Comparison of ENCODE assay signal across 1 cellular context in the genomic region with DNA sequence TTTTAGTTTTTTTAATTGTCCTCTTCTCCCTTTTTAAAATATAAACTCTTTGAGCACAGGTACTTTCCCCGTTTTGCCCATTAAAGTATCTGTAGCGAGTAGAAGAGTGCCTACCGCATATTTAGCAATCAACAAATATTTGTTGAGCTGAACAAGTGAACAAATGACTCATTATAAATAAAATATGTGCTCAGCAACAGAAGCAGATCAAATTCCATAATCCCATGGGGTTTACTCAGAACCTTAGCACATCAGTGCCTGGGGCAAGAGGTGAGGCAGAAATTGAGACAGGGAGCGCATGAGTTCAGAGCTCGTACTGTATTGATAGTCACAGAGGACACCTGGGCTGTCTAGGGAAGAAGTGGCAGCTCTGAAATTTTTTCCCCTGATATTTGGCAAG.
TF ChIP-seq lines count a peak whose summit lies in the region.

No MANE protein-coding gene starts in this region.

TF ChIP-seq in HepG2, 621 proteins besides CTCF, POLR2A, EP300 and RAD21 (continued from another document and continues in another):
- TF ChIP-seq, protein P1, sequence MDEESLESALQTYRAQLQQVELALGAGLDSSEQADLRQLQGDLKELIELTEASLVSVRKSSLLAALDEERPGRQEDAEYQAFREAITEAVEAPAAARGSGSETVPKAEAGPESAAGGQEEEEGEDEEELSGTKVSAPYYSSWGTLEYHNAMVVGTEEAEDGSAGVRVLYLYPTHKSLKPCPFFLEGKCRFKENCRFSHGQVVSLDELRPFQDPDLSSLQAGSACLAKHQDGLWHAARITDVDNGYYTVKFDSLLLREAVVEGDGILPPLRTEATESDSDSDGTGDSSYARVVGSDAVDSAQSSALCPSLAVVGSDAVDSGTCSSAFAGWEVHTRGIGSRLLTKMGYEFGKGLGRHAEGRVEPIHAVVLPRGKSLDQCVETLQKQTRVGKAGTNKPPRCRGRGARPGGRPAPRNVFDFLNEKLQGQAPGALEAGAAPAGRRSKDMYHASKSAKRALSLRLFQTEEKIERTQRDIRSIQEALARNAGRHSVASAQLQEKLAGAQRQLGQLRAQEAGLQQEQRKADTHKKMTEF (CRISPR knock-in tag; IDR thresholded peaks at IDR 0.05) = 0 out of 2 replicates have a peak, but pooled peaks have one; percentile 44
- TF ChIP-seq NFKBIZ (CRISPR knock-in tag; IDR thresholded peaks at IDR 0.05) (0 out of 2 replicates have a peak, but pooled peaks have one; percentile 47), HOXD1 (CRISPR knock-in tag; IDR thresholded peaks at IDR 0.05) (no peak), JUND (CRISPR knock-in tag; IDR thresholded peaks at IDR 0.05) (no peak), ZNF713 (CRISPR knock-in tag; IDR thresholded peaks at IDR 0.05) (no peak), ZNF317 (CRISPR knock-in tag; IDR thresholded peaks at IDR 0.05) (no peak), ZNF780A (CRISPR knock-in tag; IDR thresholded peaks at IDR 0.05) (no peak), RARA (CRISPR knock-in tag; IDR thresholded peaks at IDR 0.05) (peak; percentile 58), RFXANK (CRISPR knock-in tag; IDR thresholded peaks at IDR 0.05) (no peak), NR2F6 (IDR thresholded peaks at IDR 0.05) (0 out of 2 replicates have a peak, but pooled peaks have one; percentile 14), NR2F6 (CRISPR knock-in tag; IDR thresholded peaks at IDR 0.05) (0 out of 2 replicates have a peak, but pooled peaks have one; percentile 36), U2AF2 (IDR thresholded peaks at IDR 0.05; ENCODE audit: low read depth, low read length) (no peak), TOPORS (CRISPR knock-in tag; IDR thresholded peaks at IDR 0.05) (no peak), KAT2B (IDR thresholded peaks at IDR 0.05; ENCODE audit: borderline replicate concordance, low read depth, low read length) (no peak), JARID2 (CRISPR knock-in tag; IDR thresholded peaks at IDR 0.05; ENCODE audit: insufficient replicate concordance) (no peak), SP1 (IDR thresholded peaks at IDR 0.05) (no peak), SP1 (CRISPR knock-in tag; IDR thresholded peaks at IDR 0.05) (no peak), ESRRA (CRISPR knock-in tag; IDR thresholded peaks at IDR 0.05; ENCODE audit: low read depth) (no peak), ZNF772 (CRISPR knock-in tag; IDR thresholded peaks at IDR 0.05) (no peak), ZNF251 (CRISPR knock-in tag; IDR thresholded peaks at IDR 0.05) (no peak), RXRB (CRISPR knock-in tag; IDR thresholded peaks at IDR 0.05; ENCODE audit: borderline replicate concordance) (peak; percentile 34; the same call in 1 of the 2 replicates), GATAD2A (CRISPR knock-in tag; IDR thresholded peaks at IDR 0.05) (peak; percentile 76), MIXL1 (CRISPR knock-in tag; IDR thresholded peaks at IDR 0.05) (0 out of 2 replicates have a peak, but pooled peaks have one; percentile 49), DMAP1 (CRISPR knock-in tag; IDR thresholded peaks at IDR 0.05) (no peak), ZNF350 (CRISPR knock-in tag; IDR thresholded peaks at IDR 0.05; ENCODE audit: borderline replicate concordance, low read depth) (no peak), SP5 (CRISPR knock-in tag; IDR thresholded peaks at IDR 0.05; ENCODE audit: borderline replicate concordance, low read depth) (no peak), HES4 (CRISPR knock-in tag; IDR thresholded peaks at IDR 0.05; ENCODE audit: borderline replicate concordance) (no peak), ATF7 (IDR thresholded peaks at IDR 0.05) (no peak), ATF7 (CRISPR knock-in tag; IDR thresholded peaks at IDR 0.05) (no peak), ZNF737 (CRISPR knock-in tag; IDR thresholded peaks at IDR 0.05; ENCODE audit: borderline replicate concordance) (no peak), ZNF3 (CRISPR knock-in tag; IDR thresholded peaks at IDR 0.05) (peak; percentile 34; the same call in 1 of the 2 replicates), ZNF44 (CRISPR knock-in tag; IDR thresholded peaks at IDR 0.05) (no peak), SOX5 (CRISPR knock-in tag; IDR thresholded peaks at IDR 0.05; ENCODE audit: borderline replicate concordance) (peak; percentile 60; the same call in 1 of the 2 replicates), HMGA1 (CRISPR knock-in tag; conservative IDR thresholded peaks at IDR 0.05) (no peak), SIX1 (CRISPR knock-in tag; IDR thresholded peaks at IDR 0.05; ENCODE audit: borderline replicate concordance) (peak; percentile 46; the same call in 1 of the 2 replicates), ZMYM2 (CRISPR knock-in tag; IDR thresholded peaks at IDR 0.05) (no peak), YY1 (IDR thresholded peaks at IDR 0.05; ENCODE audit: insufficient read depth, insufficient replicate concordance, low read depth, low read length) (no peak), ZSCAN20 (CRISPR knock-in tag; IDR thresholded peaks at IDR 0.05; ENCODE audit: borderline replicate concordance) (no peak), HMG20A (CRISPR knock-in tag; IDR thresholded peaks at IDR 0.05; ENCODE audit: borderline replicate concordance) (peak; percentile 78; the same call in 1 of the 2 replicates), BCL6 (CRISPR knock-in tag; IDR thresholded peaks at IDR 0.05) (peak; percentile 51), ARNT (IDR thresholded peaks at IDR 0.05) (no peak)
- TF ChIP-seq, protein P2, sequence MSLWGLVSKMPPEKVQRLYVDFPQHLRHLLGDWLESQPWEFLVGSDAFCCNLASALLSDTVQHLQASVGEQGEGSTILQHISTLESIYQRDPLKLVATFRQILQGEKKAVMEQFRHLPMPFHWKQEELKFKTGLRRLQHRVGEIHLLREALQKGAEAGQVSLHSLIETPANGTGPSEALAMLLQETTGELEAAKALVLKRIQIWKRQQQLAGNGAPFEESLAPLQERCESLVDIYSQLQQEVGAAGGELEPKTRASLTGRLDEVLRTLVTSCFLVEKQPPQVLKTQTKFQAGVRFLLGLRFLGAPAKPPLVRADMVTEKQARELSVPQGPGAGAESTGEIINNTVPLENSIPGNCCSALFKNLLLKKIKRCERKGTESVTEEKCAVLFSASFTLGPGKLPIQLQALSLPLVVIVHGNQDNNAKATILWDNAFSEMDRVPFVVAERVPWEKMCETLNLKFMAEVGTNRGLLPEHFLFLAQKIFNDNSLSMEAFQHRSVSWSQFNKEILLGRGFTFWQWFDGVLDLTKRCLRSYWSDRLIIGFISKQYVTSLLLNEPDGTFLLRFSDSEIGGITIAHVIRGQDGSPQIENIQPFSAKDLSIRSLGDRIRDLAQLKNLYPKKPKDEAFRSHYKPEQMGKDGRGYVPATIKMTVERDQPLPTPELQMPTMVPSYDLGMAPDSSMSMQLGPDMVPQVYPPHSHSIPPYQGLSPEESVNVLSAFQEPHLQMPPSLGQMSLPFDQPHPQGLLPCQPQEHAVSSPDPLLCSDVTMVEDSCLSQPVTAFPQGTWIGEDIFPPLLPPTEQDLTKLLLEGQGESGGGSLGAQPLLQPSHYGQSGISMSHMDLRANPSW (CRISPR knock-in tag; IDR thresholded peaks at IDR 0.05; ENCODE audit: borderline replicate concordance) = no peak
- TF ChIP-seq, protein P3, sequence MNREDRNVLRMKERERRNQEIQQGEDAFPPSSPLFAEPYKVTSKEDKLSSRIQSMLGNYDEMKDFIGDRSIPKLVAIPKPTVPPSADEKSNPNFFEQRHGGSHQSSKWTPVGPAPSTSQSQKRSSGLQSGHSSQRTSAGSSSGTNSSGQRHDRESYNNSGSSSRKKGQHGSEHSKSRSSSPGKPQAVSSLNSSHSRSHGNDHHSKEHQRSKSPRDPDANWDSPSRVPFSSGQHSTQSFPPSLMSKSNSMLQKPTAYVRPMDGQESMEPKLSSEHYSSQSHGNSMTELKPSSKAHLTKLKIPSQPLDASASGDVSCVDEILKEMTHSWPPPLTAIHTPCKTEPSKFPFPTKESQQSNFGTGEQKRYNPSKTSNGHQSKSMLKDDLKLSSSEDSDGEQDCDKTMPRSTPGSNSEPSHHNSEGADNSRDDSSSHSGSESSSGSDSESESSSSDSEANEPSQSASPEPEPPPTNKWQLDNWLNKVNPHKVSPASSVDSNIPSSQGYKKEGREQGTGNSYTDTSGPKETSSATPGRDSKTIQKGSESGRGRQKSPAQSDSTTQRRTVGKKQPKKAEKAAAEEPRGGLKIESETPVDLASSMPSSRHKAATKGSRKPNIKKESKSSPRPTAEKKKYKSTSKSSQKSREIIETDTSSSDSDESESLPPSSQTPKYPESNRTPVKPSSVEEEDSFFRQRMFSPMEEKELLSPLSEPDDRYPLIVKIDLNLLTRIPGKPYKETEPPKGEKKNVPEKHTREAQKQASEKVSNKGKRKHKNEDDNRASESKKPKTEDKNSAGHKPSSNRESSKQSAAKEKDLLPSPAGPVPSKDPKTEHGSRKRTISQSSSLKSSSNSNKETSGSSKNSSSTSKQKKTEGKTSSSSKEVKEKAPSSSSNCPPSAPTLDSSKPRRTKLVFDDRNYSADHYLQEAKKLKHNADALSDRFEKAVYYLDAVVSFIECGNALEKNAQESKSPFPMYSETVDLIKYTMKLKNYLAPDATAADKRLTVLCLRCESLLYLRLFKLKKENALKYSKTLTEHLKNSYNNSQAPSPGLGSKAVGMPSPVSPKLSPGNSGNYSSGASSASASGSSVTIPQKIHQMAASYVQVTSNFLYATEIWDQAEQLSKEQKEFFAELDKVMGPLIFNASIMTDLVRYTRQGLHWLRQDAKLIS (CRISPR knock-in tag; IDR thresholded peaks at IDR 0.05) = no peak
- TF ChIP-seq, protein P4, sequence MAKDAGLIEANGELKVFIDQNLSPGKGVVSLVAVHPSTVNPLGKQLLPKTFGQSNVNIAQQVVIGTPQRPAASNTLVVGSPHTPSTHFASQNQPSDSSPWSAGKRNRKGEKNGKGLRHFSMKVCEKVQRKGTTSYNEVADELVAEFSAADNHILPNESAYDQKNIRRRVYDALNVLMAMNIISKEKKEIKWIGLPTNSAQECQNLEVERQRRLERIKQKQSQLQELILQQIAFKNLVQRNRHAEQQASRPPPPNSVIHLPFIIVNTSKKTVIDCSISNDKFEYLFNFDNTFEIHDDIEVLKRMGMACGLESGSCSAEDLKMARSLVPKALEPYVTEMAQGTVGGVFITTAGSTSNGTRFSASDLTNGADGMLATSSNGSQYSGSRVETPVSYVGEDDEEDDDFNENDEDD (CRISPR knock-in tag; IDR thresholded peaks at IDR 0.05; ENCODE audit: borderline replicate concordance) = no peak
- TF ChIP-seq, protein P5, sequence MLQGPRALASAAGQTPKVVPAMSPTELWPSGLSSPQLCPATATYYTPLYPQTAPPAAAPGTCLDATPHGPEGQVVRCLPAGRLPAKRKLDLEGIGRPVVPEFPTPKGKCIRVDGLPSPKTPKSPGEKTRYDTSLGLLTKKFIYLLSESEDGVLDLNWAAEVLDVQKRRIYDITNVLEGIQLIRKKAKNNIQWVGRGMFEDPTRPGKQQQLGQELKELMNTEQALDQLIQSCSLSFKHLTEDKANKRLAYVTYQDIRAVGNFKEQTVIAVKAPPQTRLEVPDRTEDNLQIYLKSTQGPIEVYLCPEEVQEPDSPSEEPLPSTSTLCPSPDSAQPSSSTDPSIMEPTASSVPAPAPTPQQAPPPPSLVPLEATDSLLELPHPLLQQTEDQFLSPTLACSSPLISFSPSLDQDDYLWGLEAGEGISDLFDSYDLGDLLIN (CRISPR knock-in tag; IDR thresholded peaks at IDR 0.05; ENCODE audit: borderline replicate concordance) = no peak
- TF ChIP-seq, protein P6, sequence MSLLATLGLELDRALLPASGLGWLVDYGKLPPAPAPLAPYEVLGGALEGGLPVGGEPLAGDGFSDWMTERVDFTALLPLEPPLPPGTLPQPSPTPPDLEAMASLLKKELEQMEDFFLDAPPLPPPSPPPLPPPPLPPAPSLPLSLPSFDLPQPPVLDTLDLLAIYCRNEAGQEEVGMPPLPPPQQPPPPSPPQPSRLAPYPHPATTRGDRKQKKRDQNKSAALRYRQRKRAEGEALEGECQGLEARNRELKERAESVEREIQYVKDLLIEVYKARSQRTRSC (CRISPR knock-in tag; IDR thresholded peaks at IDR 0.05; ENCODE audit: low read depth) = no peak
- TF ChIP-seq, protein P7, sequence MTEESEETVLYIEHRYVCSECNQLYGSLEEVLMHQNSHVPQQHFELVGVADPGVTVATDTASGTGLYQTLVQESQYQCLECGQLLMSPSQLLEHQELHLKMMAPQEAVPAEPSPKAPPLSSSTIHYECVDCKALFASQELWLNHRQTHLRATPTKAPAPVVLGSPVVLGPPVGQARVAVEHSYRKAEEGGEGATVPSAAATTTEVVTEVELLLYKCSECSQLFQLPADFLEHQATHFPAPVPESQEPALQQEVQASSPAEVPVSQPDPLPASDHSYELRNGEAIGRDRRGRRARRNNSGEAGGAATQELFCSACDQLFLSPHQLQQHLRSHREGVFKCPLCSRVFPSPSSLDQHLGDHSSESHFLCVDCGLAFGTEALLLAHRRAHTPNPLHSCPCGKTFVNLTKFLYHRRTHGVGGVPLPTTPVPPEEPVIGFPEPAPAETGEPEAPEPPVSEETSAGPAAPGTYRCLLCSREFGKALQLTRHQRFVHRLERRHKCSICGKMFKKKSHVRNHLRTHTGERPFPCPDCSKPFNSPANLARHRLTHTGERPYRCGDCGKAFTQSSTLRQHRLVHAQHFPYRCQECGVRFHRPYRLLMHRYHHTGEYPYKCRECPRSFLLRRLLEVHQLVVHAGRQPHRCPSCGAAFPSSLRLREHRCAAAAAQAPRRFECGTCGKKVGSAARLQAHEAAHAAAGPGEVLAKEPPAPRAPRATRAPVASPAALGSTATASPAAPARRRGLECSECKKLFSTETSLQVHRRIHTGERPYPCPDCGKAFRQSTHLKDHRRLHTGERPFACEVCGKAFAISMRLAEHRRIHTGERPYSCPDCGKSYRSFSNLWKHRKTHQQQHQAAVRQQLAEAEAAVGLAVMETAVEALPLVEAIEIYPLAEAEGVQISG (CRISPR knock-in tag; IDR thresholded peaks at IDR 0.05) = no peak
- TF ChIP-seq, protein P8, sequence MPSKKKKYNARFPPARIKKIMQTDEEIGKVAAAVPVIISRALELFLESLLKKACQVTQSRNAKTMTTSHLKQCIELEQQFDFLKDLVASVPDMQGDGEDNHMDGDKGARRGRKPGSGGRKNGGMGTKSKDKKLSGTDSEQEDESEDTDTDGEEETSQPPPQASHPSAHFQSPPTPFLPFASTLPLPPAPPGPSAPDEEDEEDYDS (CRISPR knock-in tag; IDR thresholded peaks at IDR 0.05) = no peak
- TF ChIP-seq, protein P9, sequence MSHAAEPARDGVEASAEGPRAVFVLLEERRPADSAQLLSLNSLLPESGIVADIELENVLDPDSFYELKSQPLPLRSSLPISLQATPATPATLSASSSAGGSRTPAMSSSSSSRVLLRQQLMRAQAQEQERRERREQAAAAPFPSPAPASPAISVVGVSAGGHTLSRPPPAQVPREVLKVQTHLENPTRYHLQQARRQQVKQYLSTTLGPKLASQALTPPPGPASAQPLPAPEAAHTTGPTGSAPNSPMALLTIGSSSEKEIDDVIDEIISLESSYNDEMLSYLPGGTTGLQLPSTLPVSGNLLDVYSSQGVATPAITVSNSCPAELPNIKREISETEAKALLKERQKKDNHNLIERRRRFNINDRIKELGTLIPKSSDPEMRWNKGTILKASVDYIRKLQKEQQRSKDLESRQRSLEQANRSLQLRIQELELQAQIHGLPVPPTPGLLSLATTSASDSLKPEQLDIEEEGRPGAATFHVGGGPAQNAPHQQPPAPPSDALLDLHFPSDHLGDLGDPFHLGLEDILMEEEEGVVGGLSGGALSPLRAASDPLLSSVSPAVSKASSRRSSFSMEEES (CRISPR knock-in tag; IDR thresholded peaks at IDR 0.05) = no peak
- TF ChIP-seq, protein P10, sequence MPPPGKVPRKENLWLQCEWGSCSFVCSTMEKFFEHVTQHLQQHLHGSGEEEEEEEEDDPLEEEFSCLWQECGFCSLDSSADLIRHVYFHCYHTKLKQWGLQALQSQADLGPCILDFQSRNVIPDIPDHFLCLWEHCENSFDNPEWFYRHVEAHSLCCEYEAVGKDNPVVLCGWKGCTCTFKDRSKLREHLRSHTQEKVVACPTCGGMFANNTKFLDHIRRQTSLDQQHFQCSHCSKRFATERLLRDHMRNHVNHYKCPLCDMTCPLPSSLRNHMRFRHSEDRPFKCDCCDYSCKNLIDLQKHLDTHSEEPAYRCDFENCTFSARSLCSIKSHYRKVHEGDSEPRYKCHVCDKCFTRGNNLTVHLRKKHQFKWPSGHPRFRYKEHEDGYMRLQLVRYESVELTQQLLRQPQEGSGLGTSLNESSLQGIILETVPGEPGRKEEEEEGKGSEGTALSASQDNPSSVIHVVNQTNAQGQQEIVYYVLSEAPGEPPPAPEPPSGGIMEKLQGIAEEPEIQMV (CRISPR knock-in tag; IDR thresholded peaks at IDR 0.05; ENCODE audit: low read depth) = no peak
